ENCODE assay signal across 8 cellular contexts in the genomic region with DNA sequence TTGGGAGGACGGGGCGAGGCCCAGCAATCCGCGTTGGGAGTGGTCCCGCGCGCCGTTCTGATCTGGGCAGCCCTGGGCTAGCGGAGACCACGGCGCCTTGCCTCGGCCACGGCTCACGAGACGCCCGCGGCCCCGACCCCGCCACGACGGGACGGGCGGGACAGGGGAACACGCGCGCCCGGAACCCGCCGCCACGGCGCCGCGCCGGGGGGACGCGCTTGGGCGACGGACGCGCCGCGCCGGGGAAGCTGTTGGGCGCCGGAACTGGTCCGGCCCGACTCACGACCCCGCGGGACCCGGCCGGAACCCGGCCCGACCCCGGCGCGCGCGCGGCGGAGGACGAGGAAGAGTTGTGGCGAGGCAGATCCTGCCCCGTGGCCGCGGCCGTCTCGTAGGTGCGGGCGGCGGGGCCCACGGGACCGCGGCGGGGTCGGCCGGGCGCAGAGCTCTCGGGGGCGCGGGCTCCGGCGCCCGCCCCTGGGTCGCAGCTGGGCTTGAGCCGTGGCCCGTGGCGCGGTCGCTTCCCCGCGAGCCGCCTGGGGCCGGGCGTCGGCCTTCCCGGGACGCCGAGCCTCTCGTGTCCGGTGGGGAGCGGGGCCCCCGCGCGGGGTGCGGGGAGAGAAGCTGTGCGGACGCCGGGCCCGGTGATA. TPM values are rescaled to one million over a fixed set of nuclear protein-coding genes. Genes with fewer than 3 reads are reported as not detected.
A peak's percentile ranks its signal among the peaks of the same experiment; 100 is the strongest.
DNase-seq lines count a peak whose midpoint lies in the region; ATAC-seq and TF ChIP-seq lines count a peak whose summit lies in the region.

Gene ACSF3, plus strand, starts transcription at position 251 of the 650 bp plus-strand sequence. CDS start 6,830 bp downstream, outside the sequence.

- H3K27ac ChIP-seq in A673 (ENCODE audit: low read depth, low read length, poor library complexity, severe bottlenecking) (peak within 1 kb of the TSS; percentile 68), caudate nucleus (ENCODE audit: low read depth, low read length) (no peak within 1 kb of the TSS)

- intact Hi-C loops in A673 (cut with micrococcal nuclease; ENCODE audit: unreplicated experiment): no loop called here
- intact Hi-C loops in activated B cell treated with CpG ODN at 0.5 μM for 24 hours (cut with micrococcal nuclease): loop anchor here (2.0 kb wide), 2 partner anchors 21 to 61 kb away; no protein-coding TSS in a partner anchor

- peaks cover 27% of the 10 kb centered on the region for H3K27me3 ChIP-seq in A673 (replicated peaks; ENCODE audit: insufficient read depth, low read depth, low read length, poor library complexity)

- H3K4me3 ChIP-seq in A673 (ENCODE audit: low read depth, low read length, poor library complexity, severe bottlenecking): peak within 1 kb of the TSS; percentile 61
- H3K4me3 ChIP-seq in Jurkat, Clone E6-1 (ENCODE audit: low read length): peak within 1 kb of the TSS; percentile 86

- H3K27me3 Mint-ChIP-seq in activated B cell treated with CpG ODN at 0.5 μM for 24 hours: peaks cover 16% of the 10 kb centered on the region

- no peaks in the 10 kb centered on the region for H3K9me3 Mint-ChIP-seq in activated B cell treated with CpG ODN at 0.5 μM for 24 hours

- peaks cover 46% of the 10 kb centered on the region for H3K4me1 Mint-ChIP-seq in activated B cell treated with CpG ODN at 0.5 μM for 24 hours

- CTCF ChIA-PET in A673 (lab: Charles Lee): interaction anchor here (0.6 kb wide), 1 partner anchor 179 kb away, joined by 3 read pairs; no protein-coding TSS in a partner anchor
- CTCF ChIA-PET in activated B cell treated with CpG ODN at 0.5 μM for 24 hours (lab: Charles Lee): no interaction called here

- H3K36me3 Mint-ChIP-seq in activated B cell treated with CpG ODN at 0.5 μM for 24 hours (ENCODE audit: low read depth): peaks cover 9% of the 10 kb centered on the region

- DNase-seq in A673 (ENCODE audit: low spot score) (peak; percentile 64), activated B cell treated with CpG ODN at 0.5 μM for 24 hours (peak; percentile 77), caudate nucleus (lab: John Stamatoyannopoulos, UW) (peak in 45 of 61 donors; percentile 6 to 77 (median 31)), iris pigment epithelial cell (ENCODE audit: low read depth) (peak; percentile 53), NCI-H187 treated with DMSO at 0.1 percent for 48 hours (lab: John Stamatoyannopoulos, UW) (no peak)
- no peak for DNase-seq in Jurkat, Clone E6-1 (ENCODE audit: low read depth, low spot score)
- peak; percentile 72 for DNase-seq in stimulated activated CD4-positive, alpha-beta T cell treated with anti-CD3 and anti-CD28 coated beads, Interleukin-12 subunit alpha, Interleukin-12 subunit beta, amount 100 ng/mL, for 4 hours

- no TSS peak for BruUV-seq in A673 (replicated peaks; lab: Mats Ljungman, UMichigan)

- peak within 1 kb of the TSS; percentile 93 for H3K27ac Mint-ChIP-seq in activated B cell treated with CpG ODN at 0.5 μM for 24 hours

- POLR2A ChIA-PET in A673 (lab: Charles Lee; ENCODE audit: low non-redundant PET) (no interaction called here), activated B cell treated with CpG ODN at 0.5 μM for 24 hours (lab: Charles Lee) (interaction anchor here (0.6 to 2.1 kb wide), 15 partner anchors 16 to 524 kb away, joined by 3 to 16 read pairs (median 4); partner anchors contain the start of genes GALNS, TRAPPC2L, ZC3H18 and ZNF778)

- H3K4me1 ChIP-seq in A673 (ENCODE audit: insufficient read depth, low read length, poor library complexity, severe bottlenecking): peaks cover 10% of the 10 kb centered on the region

- TF ChIP-seq CTCF in A673 (conservative IDR thresholded peaks at IDR 0.05; ENCODE audit: low read depth, low read length): no peak
- no peak for TF ChIP-seq CTCF in activated B cell treated with CpG ODN at 0.5 μM for 24 hours (IDR thresholded peaks at IDR 0.05)

- H3K36me3 ChIP-seq in A673 (ENCODE audit: insufficient read depth, low read length, poor library complexity, severe bottlenecking): no peaks in the 10 kb centered on the region

- peak; percentile 31 for ATAC-seq in GM18520 (IDR thresholded peaks at IDR 0.05; ENCODE audit: unreplicated experiment)
- peak; percentile 72 for ATAC-seq in activated B cell treated with CpG ODN at 0.5 μM for 24 hours (ENCODE audit: low read depth)

- H3K4me3 Mint-ChIP-seq in activated B cell treated with CpG ODN at 0.5 μM for 24 hours: peak within 1 kb of the TSS; percentile 97

- no peaks in the 10 kb centered on the region for H3K9me3 ChIP-seq in A673 (ENCODE audit: low read depth, low read length, poor library complexity, severe bottlenecking)

RNA-seq across cellular contexts. Expression of gene ACSF3, which starts in this region (rescaled TPM):
- 27.7 and 37.0 TPM in 2 replicates for total RNA-seq in A673 (2021)
- polyA plus RNA-seq in Jurkat, Clone E6-1 (2012; ENCODE audit: insufficient read depth, insufficient read length): 393 TPM
- total RNA-seq in activated B cell treated with CpG ODN at 0.5 μM for 24 hours: 59.6 and 78.0 TPM in 2 replicates

Comparison
In these comparisons a context has a peak if more than half of its experiments do, and no peak if none do; other contexts are left out.
1. DNase-seq: peak in A673 (single experiment), activated B cell treated with CpG ODN at 0.5 μM for 24 hours (single experiment), caudate nucleus (45 of 61), iris pigment epithelial cell (single experiment) and stimulated activated CD4-positive, alpha-beta T cell treated with anti-CD3 and anti-CD28 coated beads, Interleukin-12 subunit alpha, Interleukin-12 subunit beta, amount 100 ng/mL, for 4 hours (single experiment); none in Jurkat, Clone E6-1 (single experiment) and NCI-H187 treated with DMSO at 0.1 percent for 48 hours (single experiment).